Comparison of ENCODE assay signal across 18 cellular contexts in the genomic region with DNA sequence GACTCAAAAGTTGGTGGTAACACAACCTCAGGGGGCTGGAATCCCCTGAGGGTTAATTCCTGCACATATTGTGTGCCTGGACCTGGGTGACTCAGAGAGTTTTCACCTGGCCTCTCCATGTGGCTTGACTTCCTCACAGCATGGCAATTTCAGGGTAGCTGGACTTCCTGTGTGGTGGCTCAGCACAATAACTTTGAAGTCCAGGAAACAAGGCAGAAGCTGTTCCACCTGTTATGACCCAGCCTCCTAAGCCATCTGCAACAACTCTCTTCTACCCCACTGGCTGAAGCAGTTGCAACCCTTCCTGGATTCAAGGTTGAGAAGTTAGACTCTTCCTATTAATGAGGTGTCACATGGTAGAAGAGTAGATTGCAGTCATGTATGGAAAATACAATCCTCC.
"Had no signal": no experiment of that assay in that cellular context is flagged by ENCODE, and none has a peak within 500 bp of the region (broad histone marks: within the 10 kb centered on the region; RNA-seq: fewer than 3 reads in every experiment).

No MANE protein-coding gene starts in this region.

- H3K36me3 ChIP-seq: gastrocnemius medialis, stomach, suprapubic skin, tibial nerve, WERI-Rb-1 had no signal

- H3K4me1 Mint-ChIP-seq: T-cell had no signal

- H3K4me1 ChIP-seq: gastrocnemius medialis, parathyroid adenoma, tibial nerve had no signal

- H3K27ac ChIP-seq: coronary artery, gastrocnemius medialis, parathyroid adenoma, stomach, suprapubic skin, tibial nerve, WERI-Rb-1 had no signal

- H3K4me3 ChIP-seq: coronary artery, gastrocnemius medialis, stomach, suprapubic skin, tibial nerve had no signal

- H3K27me3 Mint-ChIP-seq: activated CD4-positive, alpha-beta T cell treated with anti-CD3 and anti-CD28 coated beads, Interleukin-2, amount 10 ng/mL, durations not matched to agents 7 days and 5 days; T-cell had no signal

- H3K27ac Mint-ChIP-seq: activated CD4-positive, alpha-beta T cell treated with anti-CD3 and anti-CD28 coated beads, Interleukin-2, amount 10 ng/mL, durations not matched to agents 7 days and 5 days; T-cell; T-helper 2 cell treated with Interferon-gamma antibody and Interleukin-4, amounts not matched to agents 5 μg/mL and 100 μg/mL, for 36 hours had no signal

- ATAC-seq: gastrocnemius medialis, left cardiac atrium, right cardiac atrium, T-cell had no signal

- H2AFZ ChIP-seq: parathyroid adenoma had no signal

- H3K27me3 ChIP-seq: gastrocnemius medialis, stomach, suprapubic skin, tibial nerve had no signal

- H3K79me2 ChIP-seq: parathyroid adenoma had no signal

- H3K9ac ChIP-seq: parathyroid adenoma had no signal

- DNase-seq: activated CD4-positive, alpha-beta T cell treated with anti-CD3 and anti-CD28 coated beads, Interleukin-2, amount 10 ng/mL, durations not matched to agents 7 days and 5 days; activated CD4-positive, CD25-positive, alpha-beta regulatory T cell treated with anti-CD3 and anti-CD28 coated beads, Interleukin-2, amount 50 U/mL, for 72 hours; activated T-cell treated with anti-CD3 and anti-CD28 coated beads, Interleukin-2, amount 50 U/mL, for 1 hour; amygdala; gastrocnemius medialis; hypothalamus; left cardiac atrium; nucleus accumbens; right cardiac atrium; stimulated activated CD4-positive, alpha-beta T cell treated with anti-CD3 and anti-CD28 coated beads, Interleukin-4, amount 100 ng/mL, for 24 hours; stomach; T-cell; WERI-Rb-1 had no signal

- H3K4me3 Mint-ChIP-seq: activated CD4-positive, alpha-beta T cell treated with anti-CD3 and anti-CD28 coated beads, Interleukin-2, amount 10 ng/mL, durations not matched to agents 7 days and 5 days; T-cell; T-helper 2 cell treated with Interferon-gamma antibody and Interleukin-4, amounts not matched to agents 5 μg/mL and 100 μg/mL, for 36 hours had no signal

- H3K9me3 ChIP-seq: gastrocnemius medialis, suprapubic skin had no signal
